19 cellular contexts compared by ENCODE assay signal in the genomic region with DNA sequence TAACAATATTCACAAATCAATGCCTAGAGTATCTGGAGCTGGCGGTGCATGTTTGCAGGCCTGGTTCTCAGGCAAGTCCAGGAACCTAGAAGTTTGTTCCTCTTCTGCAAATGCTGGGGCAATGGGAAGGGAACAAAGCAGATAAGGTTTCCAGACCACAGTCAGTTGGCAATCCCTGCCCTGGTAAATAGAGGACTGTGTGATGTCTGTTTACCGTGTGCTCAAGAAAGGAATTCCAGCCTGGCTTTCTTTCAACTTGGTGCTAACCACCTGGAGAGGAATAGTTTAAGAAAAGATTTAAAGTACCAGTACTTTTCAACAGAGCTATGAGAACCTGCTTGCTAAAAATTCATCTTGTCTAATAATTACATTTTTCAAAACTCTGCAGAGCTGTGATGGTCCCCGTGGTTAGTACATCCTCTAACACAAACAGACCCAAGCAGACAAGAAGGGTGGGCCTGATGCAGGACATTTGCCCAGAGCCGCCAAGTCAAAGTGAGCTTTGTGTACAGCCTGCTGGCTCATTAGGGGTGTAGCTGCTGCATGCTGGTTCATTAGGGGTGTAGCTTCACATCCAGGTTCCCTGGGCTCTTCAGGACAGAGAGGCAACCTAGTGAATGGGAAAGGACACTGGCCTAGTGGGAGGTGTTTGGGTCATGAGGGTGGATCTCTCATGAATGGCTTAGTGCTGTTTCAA.
DNase-seq lines count a peak whose midpoint lies in the region; TF ChIP-seq lines count a peak whose summit lies in the region.
"Had no signal": no experiment of that assay in that cellular context is flagged by ENCODE, and none has a peak within 500 bp of the region (broad histone marks: within the 10 kb centered on the region; RNA-seq: fewer than 3 reads in every experiment).

No MANE protein-coding gene starts in this region.

- H3K36me3 ChIP-seq in mesendoderm (ENCODE audit: control insufficient read depth, insufficient read depth, low read length), result no peaks in the 10 kb centered on the region
- no peaks in the 10 kb centered on the region for H3K36me3 ChIP-seq in GM23248 (ENCODE audit: low read depth)
- H3K36me3 ChIP-seq: brain microvascular endothelial cell, transverse colon had no signal

- no peak overlapping the region for H4K5ac ChIP-seq in mesendoderm (ENCODE audit: low read length)

- H3K9me3 ChIP-seq in GM23248 (ENCODE audit: low read depth), result no peaks in the 10 kb centered on the region
- H3K9me3 ChIP-seq: transverse colon had no signal

- no peak overlapping the region for H2BK15ac ChIP-seq in mesendoderm (replicated peaks; ENCODE audit: low read depth)

- H3K4me1 ChIP-seq in mesendoderm (ENCODE audit: control insufficient read depth, low read depth, low read length) (no peaks in the 10 kb centered on the region), GM23248 (ENCODE audit: insufficient read depth) (no peaks in the 10 kb centered on the region)

- H3K27me3 ChIP-seq in mesendoderm (ENCODE audit: insufficient read depth, low read length, poor library complexity), result no peaks in the 10 kb centered on the region
- H3K27me3 ChIP-seq in GM23248 (replicated peaks; ENCODE audit: insufficient read depth), result no peaks in the 10 kb centered on the region
- H3K27me3 ChIP-seq: brain microvascular endothelial cell, transverse colon had no signal

- H3K9ac ChIP-seq in mesendoderm (ENCODE audit: low read length) (no peak overlapping the region), GM23248 (no peak overlapping the region)

- H3K4me2 ChIP-seq in mesendoderm (ENCODE audit: low read length) (no peak overlapping the region), GM23248 (ENCODE audit: unreplicated experiment) (no peak overlapping the region)

- no peaks in the 10 kb centered on the region for H3F3A ChIP-seq in GM23248 (ENCODE audit: insufficient read depth)

- no peaks in the 10 kb centered on the region for H4K20me1 ChIP-seq in GM23248 (ENCODE audit: insufficient read depth)

- H3K4me3 ChIP-seq in astrocyte of the cerebellum (ENCODE audit: low read depth, low read length) (no peak overlapping the region), mesendoderm (ENCODE audit: low read length) (no peak overlapping the region), GM23248 (no peak overlapping the region)
- H3K4me3 ChIP-seq: transverse colon had no signal

- no peak for TF ChIP-seq CTCF in astrocyte of the cerebellum (IDR thresholded peaks at IDR 0.05; ENCODE audit: low read depth, low read length, missing control alignments)

- H2AK5ac ChIP-seq in mesendoderm (ENCODE audit: low read length), result no peak overlapping the region

- no peaks in the 10 kb centered on the region for H3K9me2 ChIP-seq in GM23248 (ENCODE audit: insufficient read depth)

- no peak overlapping the region for H3K23ac ChIP-seq in mesendoderm (ENCODE audit: low read length)

- no peak overlapping the region for H2BK120ac ChIP-seq in mesendoderm (ENCODE audit: low read depth, low read length)

- DNase-seq in DMS53 treated with DMSO at 0.1 percent for 48 hours (lab: John Stamatoyannopoulos, UW; ENCODE audit: unreplicated experiment), result peak; percentile 4
- peak; percentile 71 for DNase-seq in NCI-H146 (lab: John Stamatoyannopoulos, UW)
- peak; percentile 12 for DNase-seq in astrocyte of the cerebellum (ENCODE audit: low read depth)
- DNase-seq in mesendoderm, result peak; percentile 3
- DNase-seq in NCI-H2196 treated with DMSO at 0.1 percent for 48 hours (lab: John Stamatoyannopoulos, UW; ENCODE audit: unreplicated experiment), result no peak
- no peak for DNase-seq in effector CD4-positive, alpha-beta T cell
- no peak for DNase-seq in GM23248
- no peak for DNase-seq in UCSD-AML1 (lab: John Stamatoyannopoulos, UW; ENCODE audit: unreplicated experiment)
- DNase-seq: activated B cell treated with CpG ODN at 0.5 μM for 24 hours; activated CD4-positive, alpha-beta memory T cell treated with anti-CD3 and anti-CD28 coated beads, Interleukin-2, amount 10 ng/mL, durations not matched to agents 7 days and 5 days; activated T-cell treated with anti-CD3 and anti-CD28 coated beads, Interleukin-2, amount 50 U/mL, for 24 hours; brain microvascular endothelial cell; CD4-positive, alpha-beta T cell; cortex of kidney; DND-41; H7; left ventricle myocardium superior; stimulated activated naive CD4-positive, alpha-beta T cell treated with Interleukin-2 at 50 U/mL for 16 hours; transverse colon had no signal

- H3K79me2 ChIP-seq in mesendoderm (ENCODE audit: control insufficient read depth, insufficient read depth, low read length), result no peaks in the 10 kb centered on the region
- no peaks in the 10 kb centered on the region for H3K79me2 ChIP-seq in GM23248 (ENCODE audit: insufficient read depth)

- no peak overlapping the region for H3K4ac ChIP-seq in mesendoderm (ENCODE audit: low read depth, low read length)

- in situ Hi-C loops in astrocyte of the cerebellum (cut with HindIII; ENCODE audit: low sequenced_read_pairs), result no loop called here
- in situ Hi-C loops in GM23248 (cut with MboI), result no loop called here

- H2BK5ac ChIP-seq in mesendoderm (ENCODE audit: low read length), result no peak overlapping the region

- no peak overlapping the region for H4K8ac ChIP-seq in mesendoderm (ENCODE audit: low read depth, low read length)

- no peak overlapping the region for H3K56ac ChIP-seq in mesendoderm (ENCODE audit: low read length)

- H3K79me1 ChIP-seq in mesendoderm (ENCODE audit: low read length), result no peaks in the 10 kb centered on the region

- H3K27ac ChIP-seq in mesendoderm (ENCODE audit: low read depth, low read length) (no peak overlapping the region), GM23248 (no peak overlapping the region)
- H3K27ac ChIP-seq: brain microvascular endothelial cell, transverse colon had no signal

- H3K18ac ChIP-seq in mesendoderm (ENCODE audit: low read length), result no peak overlapping the region

- H2AFZ ChIP-seq in GM23248, result no peak overlapping the region

- WGBS in mesendoderm (ENCODE audit: extremely low coverage, insufficient coverage, low lambda C conversion rate), result no CpG with 5 or more reads among the region's 4 CpGs
- 38% methylated on average over 4 of the region's 4 CpGs for WGBS in GM23248 (ENCODE audit: low coverage in 1 of 2, low lambda C conversion rate in 2 of 2, missing lambda C conversion rate in 2 of 2), 2 experiments

Comparison
In these comparisons a context has a peak if more than half of its experiments do, and no peak if none do; other contexts are left out.
1. DNase-seq: peak in DMS53 treated with DMSO at 0.1 percent for 48 hours (single experiment), NCI-H146 (single experiment), astrocyte of the cerebellum (single experiment) and mesendoderm (single experiment); none in NCI-H2196 treated with DMSO at 0.1 percent for 48 hours (single experiment), effector CD4-positive, alpha-beta T cell (single experiment), GM23248 (single experiment) and UCSD-AML1 (single experiment).